ENCODE assay signal across 8 cellular contexts in genomic region chr3:16849795-16850194, GRCh38. TPM values are rescaled to one million over a fixed set of nuclear protein-coding genes. Genes with fewer than 3 reads are reported as not detected.
DNase-seq lines count a peak whose midpoint lies in the region; ATAC-seq and TF ChIP-seq lines count a peak whose summit lies in the region.

No MANE protein-coding gene starts in this region.

- no peaks in the 10 kb centered on the region for H3K36me3 ChIP-seq in mesendoderm (ENCODE audit: control insufficient read depth, insufficient read depth, low read length)
- H3K36me3 ChIP-seq in prostate gland: no peaks in the 10 kb centered on the region

- intact Hi-C loops in CD14-positive monocyte (cut with micrococcal nuclease): loop anchor here in 1 of 2 donors (5.0 kb wide), 1 partner anchor 33 kb away; the partner anchor contains the start of gene PLCL2
- intact Hi-C loops in prostate gland (cut with DNase I): no loop called here

- H2BK5ac ChIP-seq in mesendoderm (ENCODE audit: low read length): no peak overlapping the region

- no peak for TF ChIP-seq POLR2A in prostate gland (IDR thresholded peaks at IDR 0.05)

- no peak overlapping the region for H2BK15ac ChIP-seq in mesendoderm (replicated peaks; ENCODE audit: low read depth)

- H3K4me1 ChIP-seq in mesendoderm (ENCODE audit: control insufficient read depth, low read depth, low read length) (no peaks in the 10 kb centered on the region), prostate gland (replicated peaks) (no peaks in the 10 kb centered on the region)

- H3K9me3 Mint-ChIP-seq in CD14-positive monocyte (peaks cover 0 to 3% (median 0%) of the 10 kb centered on the region in 7 donors), brain (no peaks in the 10 kb centered on the region)

- H3K9me3 ChIP-seq in prostate gland: no peaks in the 10 kb centered on the region

- no peak overlapping the region for H3K9ac ChIP-seq in mesendoderm (ENCODE audit: low read length)

- H3K27ac ChIP-seq in HL-60 (replicated peaks): peak overlapping the region; percentile 77
- no peak overlapping the region for H3K27ac ChIP-seq in mesendoderm (ENCODE audit: low read depth, low read length)
- H3K27ac ChIP-seq in prostate gland: no peak overlapping the region

- H3K56ac ChIP-seq in mesendoderm (ENCODE audit: low read length): no peak overlapping the region

- H3K36me3 Mint-ChIP-seq in CD14-positive monocyte (peaks cover 0 to 5% of the 10 kb centered on the region in 2 donors), brain (no peaks in the 10 kb centered on the region)

- H3K79me2 ChIP-seq in mesendoderm (ENCODE audit: control insufficient read depth, insufficient read depth, low read length): no peaks in the 10 kb centered on the region

- H3K4me3 ChIP-seq in HL-60 (replicated peaks; ENCODE audit: insufficient read depth, low read length) (no peak overlapping the region), mesendoderm (ENCODE audit: low read length) (no peak overlapping the region), prostate gland (no peak overlapping the region)

- H4K8ac ChIP-seq in mesendoderm (ENCODE audit: low read depth, low read length): no peak overlapping the region

- TF ChIP-seq CTCF in CD14-positive monocyte (IDR thresholded peaks at IDR 0.05) (no peak), HL-60 (IDR thresholded peaks at IDR 0.05; ENCODE audit: insufficient read depth, low read length) (no peak), brain (conservative IDR thresholded peaks at IDR 0.05) (no peak), prostate gland (IDR thresholded peaks at IDR 0.05) (no peak)

- no peak overlapping the region for H3K4me2 ChIP-seq in mesendoderm (ENCODE audit: low read length)

- peak overlapping the region; percentile 89 to 97 (median 95) for H3K27ac Mint-ChIP-seq in CD14-positive monocyte
- peak overlapping the region; percentile 53 to 94 (median 83) for H3K27ac Mint-ChIP-seq in brain

- ATAC-seq in GM18858 (IDR thresholded peaks at IDR 0.05; ENCODE audit: unreplicated experiment) (no peak), GM18519 (IDR thresholded peaks at IDR 0.05; ENCODE audit: low FRiP score, unreplicated experiment) (no peak)

- no peaks in the 10 kb centered on the region for H3K79me1 ChIP-seq in mesendoderm (ENCODE audit: low read length)

- H3K4me1 Mint-ChIP-seq in CD14-positive monocyte: peaks cover 56% of the 10 kb centered on the region
- H3K4me1 Mint-ChIP-seq in brain: peaks cover 40% of the 10 kb centered on the region

- WGBS in mesendoderm (ENCODE audit: extremely low coverage, insufficient coverage, low lambda C conversion rate): no CpG with 5 or more reads among the region's 3 CpGs
- WGBS in prostate gland: 41% methylated on average over 3 of the region's 3 CpGs

- H3K4ac ChIP-seq in mesendoderm (ENCODE audit: low read depth, low read length): no peak overlapping the region

- no peak overlapping the region for H3K23ac ChIP-seq in mesendoderm (ENCODE audit: low read length)

- H3K27me3 Mint-ChIP-seq in CD14-positive monocyte (ENCODE audit: low read depth in 3 of 3) (peaks cover 0 to 2% (median 0%) of the 10 kb centered on the region in 3 donors), brain (no peaks in the 10 kb centered on the region)

- peak overlapping the region; percentile 45 to 68 for H3K4me3 Mint-ChIP-seq in CD14-positive monocyte
- peak overlapping the region; percentile 59 to 78 (median 70) for H3K4me3 Mint-ChIP-seq in brain

- no peak overlapping the region for H3K18ac ChIP-seq in mesendoderm (ENCODE audit: low read length)

- no peak overlapping the region for H4K5ac ChIP-seq in mesendoderm (ENCODE audit: low read length)

- H3K27me3 ChIP-seq in HL-60 (ENCODE audit: insufficient read depth, poor library complexity, severe bottlenecking) (no peaks in the 10 kb centered on the region), mesendoderm (ENCODE audit: insufficient read depth, low read length, poor library complexity) (no peaks in the 10 kb centered on the region), prostate gland (replicated peaks; ENCODE audit: insufficient read depth) (no peaks in the 10 kb centered on the region)

- DNase-seq in CD14-positive monocyte (ENCODE audit: low spot score): no peak
- peak in 1 of 2 experiments; percentile 43 for DNase-seq in HL-60 (ENCODE audit: low read depth in 1 of 2, low spot score in 1 of 2)
- peak; percentile 23 for DNase-seq in mesendoderm
- DNase-seq in prostate gland (ENCODE audit: low spot score): no peak
- DNase-seq in NCI-H510A treated with DMSO at 0.1 percent for 48 hours (lab: John Stamatoyannopoulos, UW): no peak

- no peak overlapping the region for H2AK5ac ChIP-seq in mesendoderm (ENCODE audit: low read length)

- no peak overlapping the region for H2BK120ac ChIP-seq in mesendoderm (ENCODE audit: low read depth, low read length)

RNA-seq across cellular contexts. Expression of gene PLCL2, which starts 35.0 kb away (rescaled TPM):
- 10 to 100 TPM; 26.8 to 32.5 TPM for polyA plus RNA-seq in CD14-positive monocyte
- 6.3 TPM for polyA plus RNA-seq in brain (ENCODE audit: insufficient read depth, low read depth, low replicate concordance)
- 0.95 TPM for polyA plus RNA-seq in mesendoderm (2013, experiment 1 of 2)
- 0.91 TPM for polyA plus RNA-seq in mesendoderm (2013, experiment 2 of 2)
- 10 to 100 TPM in 1 of 2 donors, 1 to 10 TPM in 1; 5.3 to 14.5 TPM for total RNA-seq in prostate gland
